1 cellular context compared by ENCODE assay signal in the genomic region with DNA sequence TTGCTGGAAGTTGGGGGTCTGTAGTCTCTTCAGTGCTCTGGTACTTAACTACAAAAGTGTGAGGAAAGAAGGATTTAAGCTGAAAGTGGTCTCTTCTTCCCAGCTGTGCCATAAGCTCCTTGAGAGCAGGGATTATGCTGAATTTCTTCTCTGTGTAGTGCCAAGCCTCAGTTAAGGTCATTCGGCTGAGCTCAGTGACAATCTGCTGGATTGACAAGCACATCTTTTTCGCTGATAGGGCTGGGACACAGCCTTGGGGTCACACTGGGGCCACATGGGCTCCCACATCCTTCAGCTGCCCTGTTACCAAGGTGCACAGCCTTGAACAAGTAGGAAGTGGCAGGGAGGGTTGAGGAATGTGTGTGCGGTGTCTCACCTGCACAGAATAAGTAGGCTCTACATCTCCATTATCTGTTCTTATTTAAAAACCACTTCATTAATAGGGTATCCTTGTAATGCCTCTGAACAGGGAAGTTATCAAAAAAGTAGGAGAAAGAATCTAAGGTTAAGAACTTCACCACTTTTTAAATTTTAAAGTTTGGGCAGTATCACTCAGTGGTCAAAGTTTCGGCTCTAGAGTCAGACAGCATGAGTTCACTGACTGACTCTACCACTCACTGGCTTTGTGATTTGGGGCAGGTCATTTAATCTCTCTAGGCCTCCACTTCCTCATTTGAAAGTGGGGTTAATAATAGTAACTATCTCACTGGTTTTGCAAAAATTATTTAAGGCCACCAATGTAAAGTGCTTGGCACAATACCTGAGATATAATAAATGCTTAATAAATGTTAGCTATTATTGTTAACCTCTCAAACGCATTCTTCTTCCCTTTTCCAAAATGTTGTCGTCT.
TF ChIP-seq lines count a peak whose summit lies in the region.

No MANE protein-coding gene starts in this region.

TF ChIP-seq in WTC11, 78 proteins besides CTCF, POLR2A, EP300 and RAD21 (continued from another document):
- TF ChIP-seq STAT6 (CRISPR knock-in tag; conservative IDR thresholded peaks at IDR 0.05; ENCODE audit: low read depth) (no peak), ZNF671 (CRISPR knock-in tag; IDR thresholded peaks at IDR 0.05) (no peak), USF1 (CRISPR knock-in tag; IDR thresholded peaks at IDR 0.05) (no peak), CBFB (CRISPR knock-in tag; IDR thresholded peaks at IDR 0.05; ENCODE audit: low read depth) (no peak)
TF ChIP-seq in WTC11: peak in this region for 0.
